Comparison of ENCODE assay signal across 1 cellular context in genomic region chr17:78800132-78800931, GRCh38.
TF ChIP-seq lines count a peak whose summit lies in the region.

No MANE protein-coding gene starts in this region.

TF ChIP-seq in K562, 482 proteins besides CTCF, POLR2A, EP300 and RAD21:
- TF ChIP-seq STAT6 (CRISPR knock-in tag; IDR thresholded peaks at IDR 0.05) (no peak), HDAC3 (IDR thresholded peaks at IDR 0.05; ENCODE audit: borderline replicate concordance, partially characterized antibody) (no peak), ZNF175 (CRISPR knock-in tag; IDR thresholded peaks at IDR 0.05; ENCODE audit: low read depth) (no peak), MED1 (CRISPR knock-in tag; IDR thresholded peaks at IDR 0.05; ENCODE audit: borderline replicate concordance) (no peak), TCF15 (CRISPR knock-in tag; IDR thresholded peaks at IDR 0.05) (no peak), POLR2G (IDR thresholded peaks at IDR 0.05; ENCODE audit: low read depth, low read length) (0 out of 2 replicates have a peak, but pooled peaks have one; percentile 35)
